Comparison of ENCODE assay signal across 9 cellular contexts in the genomic region with DNA sequence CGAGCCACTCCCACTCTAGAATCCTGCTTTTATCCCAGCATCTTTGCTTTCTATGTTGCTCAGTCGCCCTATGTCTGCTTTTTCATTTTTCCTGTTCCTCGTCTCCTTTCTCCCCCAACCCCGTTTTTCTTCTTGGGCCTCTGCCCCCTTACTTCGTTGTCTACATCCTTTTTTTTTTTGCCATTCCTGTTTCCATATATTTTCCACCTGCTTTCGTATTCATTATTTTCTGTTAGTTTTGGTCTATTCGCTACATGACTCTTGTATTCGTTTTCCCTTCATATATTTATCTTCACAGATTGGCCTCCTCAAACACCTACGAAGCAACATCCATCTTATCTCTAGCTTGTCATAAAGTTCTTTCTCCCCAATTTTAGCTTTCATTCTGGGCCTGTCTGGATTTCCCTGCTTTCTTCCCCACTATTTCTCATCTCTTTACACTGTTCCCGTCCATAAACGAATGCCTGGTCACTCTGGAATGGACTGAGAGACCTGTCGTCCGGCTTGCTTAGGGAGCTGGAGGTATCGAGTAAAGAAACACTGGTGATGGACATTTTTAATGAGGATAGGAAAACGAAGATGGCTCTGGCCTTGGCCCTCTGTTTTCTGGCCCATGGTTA. TPM values are rescaled to one million over a fixed set of nuclear protein-coding genes. Genes with fewer than 3 reads are reported as not detected.
DNase-seq lines count a peak whose midpoint lies in the region; ATAC-seq, FAIRE-seq and TF ChIP-seq lines count a peak whose summit lies in the region.
"Had no signal": no experiment of that assay in that cellular context is flagged by ENCODE, and none has a peak within 500 bp of the region (broad histone marks: within the 10 kb centered on the region; RNA-seq: fewer than 3 reads in every experiment).

No MANE protein-coding gene starts in this region.

- H3K27me3 ChIP-seq in astrocyte (ENCODE audit: insufficient read depth, low read length) (no peaks in the 10 kb centered on the region), HepG2 (ENCODE audit: control insufficient read depth in 1 of 2, insufficient read depth in 2 of 2, low read length in 2 of 2) (no peaks in the 10 kb centered on the region; a peak in 1 of 5 replicates), thoracic aorta (replicated peaks; ENCODE audit: insufficient read depth) (no peaks in the 10 kb centered on the region)

- in situ Hi-C loops in HepG2 (cut with HindIII; ENCODE audit: extremely low pct_ligation_motif_present, low pct_unique_long_range_greater_than_20kb): no loop called here

- TF ChIP-seq CTCF in astrocyte (IDR thresholded peaks at IDR 0.05; ENCODE audit: insufficient read depth, low read depth, low read length) (no peak), HepG2 (CRISPR knock-in tag; IDR thresholded peaks at IDR 0.05) (no peak), thoracic aorta (IDR thresholded peaks at IDR 0.05) (no peak), D721Med (IDR thresholded peaks at IDR 0.05; ENCODE audit: insufficient read depth, missing control alignments) (no peak)

- H3K27ac Mint-ChIP-seq in activated CD8-positive, alpha-beta memory T cell treated with anti-CD3 and anti-CD28 coated beads, Interleukin-2, amount 10 ng/mL, durations not matched to agents 7 days and 5 days: peak overlapping the region; percentile 96
- H3K27ac Mint-ChIP-seq in astrocyte (ENCODE audit: unreplicated experiment): peak overlapping the region; percentile 97

- TF ChIP-seq POLR2A in HepG2 (IDR thresholded peaks at IDR 0.05; ENCODE audit: insufficient read depth in 1 of 2, low read depth in 2 of 2, low read length in 2 of 2): no peak

- peaks cover 56% of the 10 kb centered on the region for H3K36me3 Mint-ChIP-seq in activated CD8-positive, alpha-beta memory T cell treated with anti-CD3 and anti-CD28 coated beads, Interleukin-2, amount 10 ng/mL, durations not matched to agents 7 days and 5 days
- H3K36me3 Mint-ChIP-seq in astrocyte (ENCODE audit: low read depth, unreplicated experiment): peaks cover 24% of the 10 kb centered on the region

- H3K4me2 ChIP-seq in astrocyte (ENCODE audit: low read length): peak overlapping the region; percentile 94
- peak overlapping the region; percentile 98 for H3K4me2 ChIP-seq in HepG2 (ENCODE audit: low read depth, low read length)

- intact Hi-C loops in HepG2 (cut with micrococcal nuclease; ENCODE audit: unreplicated experiment): loop anchor here (5.0 kb wide), 1 partner anchor 46 kb away; a partner anchor contains a TSS

- TF ChIP-seq EP300 in HepG2 (IDR thresholded peaks at IDR 0.05; ENCODE audit: low read depth in 2 of 2, low read length in 2 of 2): no peak
- TF ChIP-seq EP300 in HepG2 (CRISPR knock-in tag; IDR thresholded peaks at IDR 0.05; ENCODE audit: borderline replicate concordance): no peak

- no peaks in the 10 kb centered on the region for H3K9me3 Mint-ChIP-seq in activated CD8-positive, alpha-beta memory T cell treated with anti-CD3 and anti-CD28 coated beads, Interleukin-2, amount 10 ng/mL, durations not matched to agents 7 days and 5 days (ENCODE audit: low read depth)
- no peaks in the 10 kb centered on the region for H3K9me3 Mint-ChIP-seq in astrocyte (ENCODE audit: unreplicated experiment)

- H3K4me3 ChIP-seq in astrocyte (ENCODE audit: insufficient read depth, low read depth, low read length) (peak overlapping the region; percentile 77), HepG2 (replicated peaks in 1 of 3; ENCODE audit: insufficient read depth in 1 of 3, low read depth in 2 of 3, low read length in 3 of 3) (peak overlapping the region; percentile 83 to 100 (median 99)), thoracic aorta (peak overlapping the region; percentile 96)

- H3K4me1 ChIP-seq in astrocyte (ENCODE audit: insufficient read depth, low read length) (peaks cover 12% of the 10 kb centered on the region), HepG2 (ENCODE audit: insufficient read depth, low read length) (peaks cover 22% of the 10 kb centered on the region), thoracic aorta (ENCODE audit: control insufficient read depth in 1 of 2, low read depth in 2 of 2) (peaks cover 6 to 20% of the 10 kb centered on the region in 2 donors)

- WGBS in HepG2 (ENCODE audit: low lambda C conversion rate): 6% methylated on average over 15 of the region's 15 CpGs

- H3K27ac ChIP-seq in astrocyte (ENCODE audit: low read depth, low read length) (peak overlapping the region; percentile 93), HepG2 (ENCODE audit: extremely low read length, insufficient read depth, low read length) (peak overlapping the region; percentile 98), thoracic aorta (peak overlapping the region; percentile 96 to 97)

- H3K79me2 ChIP-seq in astrocyte (ENCODE audit: insufficient read depth, low read length) (peaks cover 58% of the 10 kb centered on the region), HepG2 (ENCODE audit: insufficient read depth, low read length) (peaks cover 37% of the 10 kb centered on the region)

- H3K9me3 ChIP-seq in astrocyte (ENCODE audit: insufficient read depth, low read depth, low read length): no peaks in the 10 kb centered on the region
- no peaks in the 10 kb centered on the region for H3K9me3 ChIP-seq in HepG2 (ENCODE audit: low read length)
- no peaks in the 10 kb centered on the region for H3K9me3 ChIP-seq in thoracic aorta

- H3K36me3 ChIP-seq in astrocyte (ENCODE audit: insufficient read depth, low read length) (peaks cover 26% of the 10 kb centered on the region), HepG2 (replicated peaks in 1 of 2; ENCODE audit: control insufficient read depth in 1 of 2, insufficient read depth in 2 of 2, low read length in 2 of 2) (peaks cover 29 to 40% of the 10 kb centered on the region in 2 experiments), thoracic aorta (peaks cover 29% of the 10 kb centered on the region)

- no peak for ATAC-seq in activated CD8-positive, alpha-beta memory T cell treated with anti-CD3 and anti-CD28 coated beads, Interleukin-2, amount 10 ng/mL, durations not matched to agents 7 days and 5 days
- no peak for ATAC-seq in HepG2
- no peak for ATAC-seq in thoracic aorta (ENCODE audit: insufficient number of reproducible peaks, low FRiP score, low read depth)

- TSS peak; percentile 68 for BruUV-seq in HepG2 (replicated peaks; lab: Mats Ljungman, UMichigan)

- DNase-seq in activated CD8-positive, alpha-beta memory T cell treated with anti-CD3 and anti-CD28 coated beads, Interleukin-2, amount 10 ng/mL, durations not matched to agents 7 days and 5 days: no peak
- no peak for DNase-seq in activated CD8-positive, alpha-beta memory T cell treated with anti-CD3 and anti-CD28 coated beads, Interleukin-2, amount 50 U/mL, for 4 hours
- DNase-seq in astrocyte (ENCODE audit: low read depth) (no peak), HepG2 (ENCODE audit: low spot score) (no peak), thoracic aorta (ENCODE audit: low spot score) (no peak), globus pallidus (ENCODE audit: low spot score) (no peak), T-helper 9 cell (no peak), D721Med (ENCODE audit: insufficient read length, low spot score) (no peak)

- peaks cover 54% of the 10 kb centered on the region for H4K20me1 ChIP-seq in astrocyte (ENCODE audit: insufficient read depth, low read length)
- H4K20me1 ChIP-seq in HepG2 (ENCODE audit: insufficient read depth, low read length): peaks cover 11% of the 10 kb centered on the region; the same call in 1 of the 2 replicates

- FAIRE-seq in astrocyte (lab: Jason Lieb, UNC) (no peak), HepG2 (lab: Jason Lieb, UNC) (no peak), D721Med (lab: Jason Lieb, UNC) (no peak)
- FAIRE-seq: TTC549 had no signal

- peak overlapping the region; percentile 93 for H3K9ac ChIP-seq in astrocyte (ENCODE audit: low read length)
- H3K9ac ChIP-seq in HepG2 (ENCODE audit: insufficient read depth, low read depth, low read length): peak overlapping the region; percentile 97

- CTCF ChIA-PET in activated CD8-positive, alpha-beta memory T cell treated with anti-CD3 and anti-CD28 coated beads, Interleukin-2, amount 10 ng/mL, durations not matched to agents 7 days and 5 days (lab: Charles Lee): interaction anchor here (0.6 to 1.9 kb wide), 7 partner anchors 23 to 128 kb away, joined by 3 to 8 read pairs (median 3); no protein-coding TSS in a partner anchor
- CTCF ChIA-PET in HepG2 (lab: Yijun Ruan, JAX; ENCODE audit: low intra/inter-chr PET ratio, low total read pairs): no interaction called here

- H3K27me3 Mint-ChIP-seq in activated CD8-positive, alpha-beta memory T cell treated with anti-CD3 and anti-CD28 coated beads, Interleukin-2, amount 10 ng/mL, durations not matched to agents 7 days and 5 days: no peaks in the 10 kb centered on the region
- peaks cover under 1% of the 10 kb centered on the region for H3K27me3 Mint-ChIP-seq in astrocyte (ENCODE audit: low read depth, unreplicated experiment)

- no peak for TF ChIP-seq RAD21 in HepG2 (CRISPR knock-in tag; IDR thresholded peaks at IDR 0.05)

- H2AFZ ChIP-seq in astrocyte (ENCODE audit: low read depth, low read length) (no peak overlapping the region), HepG2 (ENCODE audit: low read length) (no peak overlapping the region)

- peak overlapping the region; percentile 99 for H3K4me3 Mint-ChIP-seq in activated CD8-positive, alpha-beta memory T cell treated with anti-CD3 and anti-CD28 coated beads, Interleukin-2, amount 10 ng/mL, durations not matched to agents 7 days and 5 days
- H3K4me3 Mint-ChIP-seq in astrocyte (ENCODE audit: unreplicated experiment): peak overlapping the region; percentile 97

- POLR2A ChIA-PET in HepG2 (lab: Yijun Ruan, JAX): interaction anchor here (0.5 to 4.8 kb wide), 14 partner anchors 8 to 209 kb away, joined by 3 to 78 read pairs (median 4); a partner anchor contains a TSS

- H3K4me1 Mint-ChIP-seq in activated CD8-positive, alpha-beta memory T cell treated with anti-CD3 and anti-CD28 coated beads, Interleukin-2, amount 10 ng/mL, durations not matched to agents 7 days and 5 days: peaks cover 40% of the 10 kb centered on the region
- H3K4me1 Mint-ChIP-seq in astrocyte (ENCODE audit: low read depth, unreplicated experiment): peaks cover 9% of the 10 kb centered on the region

RNA-seq across cellular contexts. Expression of a gene that starts 0.9 kb away (rescaled TPM):
- 100 to 1,000 TPM; 265 to 286 TPM for total RNA-seq in activated CD8-positive, alpha-beta memory T cell treated with anti-CD3 and anti-CD28 coated beads, Interleukin-2, amount 10 ng/mL, durations not matched to agents 7 days and 5 days
- total RNA-seq in astrocyte (180 and 188 TPM in 2 replicates), HepG2 (2016; rRNA removed; fragmentation: Illumina TruSeq; extraction: Trizol) (37.2 and 38.9 TPM in 2 replicates), thoracic aorta (100 to 1,000 TPM in 1 of 2 donors, 10 to 100 TPM in 1; 94.2 to 130 TPM)
- total RNA-seq in HepG2 (2016; cell fraction: cytosol; rRNA removed; fragmentation: Illumina TruSeq; extraction: Trizol; ENCODE audit: low read depth): 32.5 and 32.7 TPM in 2 replicates
- 32.8 and 40.6 TPM in 2 replicates for total RNA-seq in HepG2 (2016; cell fraction: insoluble cytoplasmic fraction; rRNA removed; fragmentation: Illumina TruSeq; extraction: Trizol)
- 32.8 and 40.2 TPM in 2 replicates for total RNA-seq in HepG2 (2016; cell fraction: membrane; rRNA removed; fragmentation: Illumina TruSeq; extraction: Trizol)
- 58.3 and 69.5 TPM in 2 replicates for total RNA-seq in HepG2 (2016; cell fraction: nucleus; rRNA removed; fragmentation: Illumina TruSeq; extraction: Trizol)
- polyA plus RNA-seq in HepG2 (2011; rRNA removed): 47.4 and 60.5 TPM in 2 replicates
- polyA plus RNA-seq in HepG2 (2011; cell fraction: cytosol; rRNA removed): 21.8 and 30.2 TPM in 2 replicates
- 235 and 263 TPM in 2 replicates for polyA plus RNA-seq in HepG2 (2011; cell fraction: nucleus; rRNA removed)
- 80.6 and 104 TPM in 2 replicates for polyA plus RNA-seq in HepG2 (2012)
- 12.1 and 13.9 TPM in 2 replicates for polyA plus RNA-seq in HepG2 (2016; cell fraction: cytosol; fragmentation: Illumina TruSeq; extraction: Trizol; ENCODE audit: low read depth)
- 59.6 and 89.4 TPM in 2 replicates for polyA plus RNA-seq in HepG2 (2016; cell fraction: insoluble cytoplasmic fraction; fragmentation: Illumina TruSeq; extraction: Trizol; ENCODE audit: low read depth)
- polyA plus RNA-seq in HepG2 (2016; cell fraction: membrane; fragmentation: Illumina TruSeq; extraction: Trizol; ENCODE audit: low read depth): 26.0 and 31.8 TPM in 2 replicates
- polyA plus RNA-seq in HepG2 (2016; cell fraction: nucleus; fragmentation: Illumina TruSeq; extraction: Trizol; ENCODE audit: insufficient read depth, low read depth): 182 and 188 TPM in 2 replicates
- 50.3 and 66.9 TPM in 2 replicates for polyA minus RNA-seq in HepG2 (2011; rRNA and poly(A)+ RNA removed; ENCODE audit: low replicate concordance)
- polyA minus RNA-seq in HepG2 (2011; cell fraction: cytosol; rRNA and poly(A)+ RNA removed): 51.5 and 53.4 TPM in 2 replicates
- 120 and 136 TPM in 2 replicates for polyA minus RNA-seq in HepG2 (2011; cell fraction: nucleus; rRNA and poly(A)+ RNA removed)

RNA-seq across cellular contexts. Expression of a gene that starts 6.4 kb away (rescaled TPM):
- total RNA-seq in activated CD8-positive, alpha-beta memory T cell treated with anti-CD3 and anti-CD28 coated beads, Interleukin-2, amount 10 ng/mL, durations not matched to agents 7 days and 5 days: 10 to 100 TPM; 47.4 to 63.4 TPM
- total RNA-seq in astrocyte: not detected in 2 replicates
- not detected in 2 replicates for total RNA-seq in HepG2 (2016; rRNA removed; fragmentation: Illumina TruSeq; extraction: Trizol)
- 0.62 and 0.91 TPM in 2 replicates for total RNA-seq in HepG2 (2016; cell fraction: cytosol; rRNA removed; fragmentation: Illumina TruSeq; extraction: Trizol; ENCODE audit: low read depth)
- total RNA-seq in HepG2 (2016; cell fraction: insoluble cytoplasmic fraction; rRNA removed; fragmentation: Illumina TruSeq; extraction: Trizol): not detected in 2 replicates
- 0.48 TPM in 1 of 2 replicates, not detected in the other for total RNA-seq in HepG2 (2016; cell fraction: membrane; rRNA removed; fragmentation: Illumina TruSeq; extraction: Trizol)
- not detected in 2 replicates for total RNA-seq in HepG2 (2016; cell fraction: nucleus; rRNA removed; fragmentation: Illumina TruSeq; extraction: Trizol)
- polyA plus RNA-seq in HepG2 (2011; rRNA removed): 1.4 and 1.5 TPM in 2 replicates
- 0.44 and 1.3 TPM in 2 replicates for polyA plus RNA-seq in HepG2 (2011; cell fraction: cytosol; rRNA removed)
- polyA plus RNA-seq in HepG2 (2011; cell fraction: nucleus; rRNA removed): 0.72 and 1.6 TPM in 2 replicates
- polyA plus RNA-seq in HepG2 (2012): 1.6 and 7.5 TPM in 2 replicates
- polyA plus RNA-seq in HepG2 (2016; cell fraction: cytosol; fragmentation: Illumina TruSeq; extraction: Trizol; ENCODE audit: low read depth): 0.98 and 1.2 TPM in 2 replicates
- polyA plus RNA-seq in HepG2 (2016; cell fraction: insoluble cytoplasmic fraction; fragmentation: Illumina TruSeq; extraction: Trizol; ENCODE audit: low read depth): 0.60 and 0.98 TPM in 2 replicates
- 0.76 and 1.2 TPM in 2 replicates for polyA plus RNA-seq in HepG2 (2016; cell fraction: membrane; fragmentation: Illumina TruSeq; extraction: Trizol; ENCODE audit: low read depth)
- polyA plus RNA-seq in HepG2 (2016; cell fraction: nucleus; fragmentation: Illumina TruSeq; extraction: Trizol; ENCODE audit: insufficient read depth, low read depth): 1.3 TPM in 1 of 2 replicates, not detected in the other
- polyA minus RNA-seq in HepG2 (2011; rRNA and poly(A)+ RNA removed; ENCODE audit: low replicate concordance): not detected in 2 replicates
- polyA minus RNA-seq in HepG2 (2011; cell fraction: cytosol; rRNA and poly(A)+ RNA removed): not detected in 2 replicates
- 0.75 TPM in 1 of 2 replicates, not detected in the other for polyA minus RNA-seq in HepG2 (2011; cell fraction: nucleus; rRNA and poly(A)+ RNA removed)
- total RNA-seq in thoracic aorta: 10 to 100 TPM; 21.5 to 39.6 TPM

RNA-seq across cellular contexts. Expression of a gene that starts 28.6 kb away (rescaled TPM):
- 100 to 1,000 TPM; 137 to 152 TPM for total RNA-seq in activated CD8-positive, alpha-beta memory T cell treated with anti-CD3 and anti-CD28 coated beads, Interleukin-2, amount 10 ng/mL, durations not matched to agents 7 days and 5 days
- total RNA-seq in astrocyte: not detected in 2 replicates
- total RNA-seq in HepG2 (2016; rRNA removed; fragmentation: Illumina TruSeq; extraction: Trizol): not detected in 2 replicates
- total RNA-seq in HepG2 (2016; cell fraction: cytosol; rRNA removed; fragmentation: Illumina TruSeq; extraction: Trizol; ENCODE audit: low read depth): not detected in 2 replicates
- not detected in 2 replicates for total RNA-seq in HepG2 (2016; cell fraction: insoluble cytoplasmic fraction; rRNA removed; fragmentation: Illumina TruSeq; extraction: Trizol)
- total RNA-seq in HepG2 (2016; cell fraction: membrane; rRNA removed; fragmentation: Illumina TruSeq; extraction: Trizol): not detected in 2 replicates
- total RNA-seq in HepG2 (2016; cell fraction: nucleus; rRNA removed; fragmentation: Illumina TruSeq; extraction: Trizol): not detected in 2 replicates
- not detected in 2 replicates for polyA plus RNA-seq in HepG2 (2011; rRNA removed)
- polyA plus RNA-seq in HepG2 (2011; cell fraction: cytosol; rRNA removed): not detected in 2 replicates
- not detected in 2 replicates for polyA plus RNA-seq in HepG2 (2011; cell fraction: nucleus; rRNA removed)
- not detected in 2 replicates for polyA plus RNA-seq in HepG2 (2012)
- not detected in 2 replicates for polyA plus RNA-seq in HepG2 (2016; cell fraction: cytosol; fragmentation: Illumina TruSeq; extraction: Trizol; ENCODE audit: low read depth)
- polyA plus RNA-seq in HepG2 (2016; cell fraction: insoluble cytoplasmic fraction; fragmentation: Illumina TruSeq; extraction: Trizol; ENCODE audit: low read depth): not detected in 2 replicates
- polyA plus RNA-seq in HepG2 (2016; cell fraction: membrane; fragmentation: Illumina TruSeq; extraction: Trizol; ENCODE audit: low read depth): not detected in 2 replicates
- not detected in 2 replicates for polyA plus RNA-seq in HepG2 (2016; cell fraction: nucleus; fragmentation: Illumina TruSeq; extraction: Trizol; ENCODE audit: insufficient read depth, low read depth)
- polyA minus RNA-seq in HepG2 (2011; rRNA and poly(A)+ RNA removed; ENCODE audit: low replicate concordance): not detected in 2 replicates
- not detected in 2 replicates for polyA minus RNA-seq in HepG2 (2011; cell fraction: cytosol; rRNA and poly(A)+ RNA removed)
- polyA minus RNA-seq in HepG2 (2011; cell fraction: nucleus; rRNA and poly(A)+ RNA removed): not detected in 2 replicates
- not detected for total RNA-seq in thoracic aorta

RNA-seq across cellular contexts. Expression of a gene that starts 31.0 kb away (rescaled TPM):
- total RNA-seq in activated CD8-positive, alpha-beta memory T cell treated with anti-CD3 and anti-CD28 coated beads, Interleukin-2, amount 10 ng/mL, durations not matched to agents 7 days and 5 days: 100 to 1,000 TPM; 243 to 245 TPM
- total RNA-seq in astrocyte (233 and 247 TPM in 2 replicates), HepG2 (2016; rRNA removed; fragmentation: Illumina TruSeq; extraction: Trizol) (169 and 190 TPM in 2 replicates), thoracic aorta (100 to 1,000 TPM; 154 to 182 TPM)
- total RNA-seq in HepG2 (2016; cell fraction: cytosol; rRNA removed; fragmentation: Illumina TruSeq; extraction: Trizol; ENCODE audit: low read depth): 84.0 and 88.6 TPM in 2 replicates
- total RNA-seq in HepG2 (2016; cell fraction: insoluble cytoplasmic fraction; rRNA removed; fragmentation: Illumina TruSeq; extraction: Trizol): 156 and 178 TPM in 2 replicates
- 178 and 181 TPM in 2 replicates for total RNA-seq in HepG2 (2016; cell fraction: membrane; rRNA removed; fragmentation: Illumina TruSeq; extraction: Trizol)
- 152 and 174 TPM in 2 replicates for total RNA-seq in HepG2 (2016; cell fraction: nucleus; rRNA removed; fragmentation: Illumina TruSeq; extraction: Trizol)
- 157 and 184 TPM in 2 replicates for polyA plus RNA-seq in HepG2 (2011; rRNA removed)
- polyA plus RNA-seq in HepG2 (2011; cell fraction: cytosol; rRNA removed): 112 and 150 TPM in 2 replicates
- polyA plus RNA-seq in HepG2 (2011; cell fraction: nucleus; rRNA removed): 529 and 638 TPM in 2 replicates
- 358 and 398 TPM in 2 replicates for polyA plus RNA-seq in HepG2 (2012)
- polyA plus RNA-seq in HepG2 (2016; cell fraction: cytosol; fragmentation: Illumina TruSeq; extraction: Trizol; ENCODE audit: low read depth): 78.8 and 95.7 TPM in 2 replicates
- polyA plus RNA-seq in HepG2 (2016; cell fraction: insoluble cytoplasmic fraction; fragmentation: Illumina TruSeq; extraction: Trizol; ENCODE audit: low read depth): 186 and 257 TPM in 2 replicates
- 151 and 180 TPM in 2 replicates for polyA plus RNA-seq in HepG2 (2016; cell fraction: membrane; fragmentation: Illumina TruSeq; extraction: Trizol; ENCODE audit: low read depth)
- 346 and 353 TPM in 2 replicates for polyA plus RNA-seq in HepG2 (2016; cell fraction: nucleus; fragmentation: Illumina TruSeq; extraction: Trizol; ENCODE audit: insufficient read depth, low read depth)
- polyA minus RNA-seq in HepG2 (2011; rRNA and poly(A)+ RNA removed; ENCODE audit: low replicate concordance): 102 and 309 TPM in 2 replicates
- polyA minus RNA-seq in HepG2 (2011; cell fraction: cytosol; rRNA and poly(A)+ RNA removed): 190 and 207 TPM in 2 replicates
- 142 and 160 TPM in 2 replicates for polyA minus RNA-seq in HepG2 (2011; cell fraction: nucleus; rRNA and poly(A)+ RNA removed)

RNA-seq across cellular contexts. Expression of a gene that starts 34.3 kb away (rescaled TPM):
- total RNA-seq in activated CD8-positive, alpha-beta memory T cell treated with anti-CD3 and anti-CD28 coated beads, Interleukin-2, amount 10 ng/mL, durations not matched to agents 7 days and 5 days: 1 to 10 TPM; 1.9 to 3.7 TPM
- 0.89 and 1.2 TPM in 2 replicates for total RNA-seq in astrocyte
- 52.9 and 98.2 TPM in 2 replicates for total RNA-seq in HepG2 (2016; rRNA removed; fragmentation: Illumina TruSeq; extraction: Trizol)
- 43.4 and 48.4 TPM in 2 replicates for total RNA-seq in HepG2 (2016; cell fraction: cytosol; rRNA removed; fragmentation: Illumina TruSeq; extraction: Trizol; ENCODE audit: low read depth)
- 49.1 and 105 TPM in 2 replicates for total RNA-seq in HepG2 (2016; cell fraction: insoluble cytoplasmic fraction; rRNA removed; fragmentation: Illumina TruSeq; extraction: Trizol)
- total RNA-seq in HepG2 (2016; cell fraction: membrane; rRNA removed; fragmentation: Illumina TruSeq; extraction: Trizol): 24.9 and 27.7 TPM in 2 replicates
- total RNA-seq in HepG2 (2016; cell fraction: nucleus; rRNA removed; fragmentation: Illumina TruSeq; extraction: Trizol): 80.5 and 97.5 TPM in 2 replicates
- polyA plus RNA-seq in HepG2 (2011; rRNA removed): 1,140 and 1,216 TPM in 2 replicates
- 931 and 1,024 TPM in 2 replicates for polyA plus RNA-seq in HepG2 (2011; cell fraction: cytosol; rRNA removed)
- 672 and 801 TPM in 2 replicates for polyA plus RNA-seq in HepG2 (2011; cell fraction: nucleus; rRNA removed)
- 414 and 633 TPM in 2 replicates for polyA plus RNA-seq in HepG2 (2012)
- polyA plus RNA-seq in HepG2 (2016; cell fraction: cytosol; fragmentation: Illumina TruSeq; extraction: Trizol; ENCODE audit: low read depth): 40.2 and 51.8 TPM in 2 replicates
- polyA plus RNA-seq in HepG2 (2016; cell fraction: insoluble cytoplasmic fraction; fragmentation: Illumina TruSeq; extraction: Trizol; ENCODE audit: low read depth): 55.3 and 56.0 TPM in 2 replicates
- 20.7 and 25.6 TPM in 2 replicates for polyA plus RNA-seq in HepG2 (2016; cell fraction: membrane; fragmentation: Illumina TruSeq; extraction: Trizol; ENCODE audit: low read depth)
- polyA plus RNA-seq in HepG2 (2016; cell fraction: nucleus; fragmentation: Illumina TruSeq; extraction: Trizol; ENCODE audit: insufficient read depth, low read depth): 129 and 139 TPM in 2 replicates
- 3.4 and 446 TPM in 2 replicates for polyA minus RNA-seq in HepG2 (2011; rRNA and poly(A)+ RNA removed; ENCODE audit: low replicate concordance)
- 154 and 168 TPM in 2 replicates for polyA minus RNA-seq in HepG2 (2011; cell fraction: cytosol; rRNA and poly(A)+ RNA removed)
- 110 and 177 TPM in 2 replicates for polyA minus RNA-seq in HepG2 (2011; cell fraction: nucleus; rRNA and poly(A)+ RNA removed)
- 1 to 10 TPM in 1 of 2 donors, not detected in 1; 2.2 TPM for total RNA-seq in thoracic aorta

Comparison
In these comparisons a context has a peak if more than half of its experiments do, and no peak if none do; other contexts are left out.
1. RNA of a gene that starts 6.4 kb away (total RNA-seq): 47.4 to 63.4 TPM in activated CD8-positive, alpha-beta memory T cell treated with anti-CD3 and anti-CD28 coated beads, Interleukin-2, amount 10 ng/mL, durations not matched to agents 7 days and 5 days and 21.5 to 39.6 TPM in thoracic aorta; 0.48 to 0.91 TPM in HepG2 and not detected in astrocyte; every median in the first group is over 10 times any median in the second.
2. RNA of a gene that starts 28.6 kb away (total RNA-seq): 137 to 152 TPM in activated CD8-positive, alpha-beta memory T cell treated with anti-CD3 and anti-CD28 coated beads, Interleukin-2, amount 10 ng/mL, durations not matched to agents 7 days and 5 days; not detected in astrocyte, not detected in HepG2 and not detected in thoracic aorta; every median in the first group is over 100 times any median in the second.
3. Peak in every context shown above with its lines, with median percentiles within 50 percentile points of each other: H3K27ac ChIP-seq and H3K4me3 ChIP-seq.